In genomic region chr1:184753093-184753492, GRCh38 we compare ENCODE assay signal across 9 cellular contexts. TPM values are rescaled to one million over a fixed set of nuclear protein-coding genes. Genes with fewer than 3 reads are reported as not detected.
DNase-seq lines count a peak whose midpoint lies in the region; TF ChIP-seq lines count a peak whose summit lies in the region.
"Had no signal": no experiment of that assay in that cellular context is flagged by ENCODE, and none has a peak within 500 bp of the region (broad histone marks: within the 10 kb centered on the region; RNA-seq: fewer than 3 reads in every experiment).

No MANE protein-coding gene starts in this region.

- H3K27me3 Mint-ChIP-seq in CD4-positive, alpha-beta memory T cell, result no peaks in the 10 kb centered on the region
- peaks cover 18% of the 10 kb centered on the region for H3K27me3 Mint-ChIP-seq in nephron progenitor cell (ENCODE audit: low read depth, poor library complexity)

- peaks cover 3 to 17% of the 10 kb centered on the region in 2 donors for H3K36me3 Mint-ChIP-seq in CD4-positive, alpha-beta memory T cell
- no peaks in the 10 kb centered on the region for H3K36me3 Mint-ChIP-seq in nephron progenitor cell (ENCODE audit: low read depth)

- peak overlapping the region; percentile 90 to 98 (median 96) for H3K4me3 Mint-ChIP-seq in CD4-positive, alpha-beta memory T cell
- peak overlapping the region; percentile 94 for H3K4me3 Mint-ChIP-seq in nephron progenitor cell

- H3K27me3 ChIP-seq in CD4-positive, alpha-beta memory T cell (ENCODE audit: insufficient read depth, low read length), result no peaks in the 10 kb centered on the region
- H3K27me3 ChIP-seq in MG63, result no peaks in the 10 kb centered on the region
- no peaks in the 10 kb centered on the region for H3K27me3 ChIP-seq in colonic mucosa
- no peaks in the 10 kb centered on the region for H3K27me3 ChIP-seq in adrenal gland
- H3K27me3 ChIP-seq: SJSA1 had no signal

- H3K36me3 ChIP-seq in CD4-positive, alpha-beta memory T cell (ENCODE audit: insufficient read depth, low read length), result no peaks in the 10 kb centered on the region
- H3K36me3 ChIP-seq in MG63, result peaks cover 6% of the 10 kb centered on the region; the same call in 1 of the 2 replicates
- no peaks in the 10 kb centered on the region for H3K36me3 ChIP-seq in colonic mucosa
- H3K36me3 ChIP-seq in adrenal gland (replicated peaks in 1 of 2), result no peaks in the 10 kb centered on the region

- peaks cover 37 to 61% (median 50%) of the 10 kb centered on the region in 4 donors for H3K4me1 Mint-ChIP-seq in CD4-positive, alpha-beta memory T cell
- H3K4me1 Mint-ChIP-seq in nephron progenitor cell, result peaks cover 31% of the 10 kb centered on the region

- peak overlapping the region; percentile 82 to 98 (median 96) for H3K27ac Mint-ChIP-seq in CD4-positive, alpha-beta memory T cell
- H3K27ac Mint-ChIP-seq in nephron progenitor cell, result no peak overlapping the region

- POLR2A ChIA-PET in CD4-positive, alpha-beta memory T cell (lab: Charles Lee; ENCODE audit: partially characterized antibody), result interaction anchor here (1.0 to 4.7 kb wide), 6 partner anchors 9 to 139 kb away, joined by 4 to 104 read pairs (median 6); no protein-coding TSS in a partner anchor

- peak overlapping the region in 1 of 2 donors; percentile 79 for H3K9ac ChIP-seq in colonic mucosa (ENCODE audit: low read depth in 2 of 2, low read length in 2 of 2)

- H3K9me3 Mint-ChIP-seq in CD4-positive, alpha-beta memory T cell, result no peaks in the 10 kb centered on the region
- H3K9me3 Mint-ChIP-seq in nephron progenitor cell, result no peaks in the 10 kb centered on the region

- 64 to 72% (median 65%) methylated on average over 5 of the region's 5 CpGs for WGBS in adrenal gland, 4 donors

- peaks cover 41% of the 10 kb centered on the region for H3K4me1 ChIP-seq in CD4-positive, alpha-beta memory T cell (ENCODE audit: insufficient read depth, low read length)
- H3K4me1 ChIP-seq in colonic mucosa (peaks cover 3% of the 10 kb centered on the region), adrenal gland (replicated peaks in 1 of 2) (peaks cover 22 to 46% of the 10 kb centered on the region in 2 donors)

- no peak for DNase-seq in CD4-positive, alpha-beta memory T cell
- DNase-seq in MG63, result no peak
- no peak for DNase-seq in colonic mucosa
- no peak for DNase-seq in nephron progenitor cell
- no peak for DNase-seq in stimulated activated CD4-positive, alpha-beta T cell treated with anti-CD3 and anti-CD28 coated beads, Interleukin-15, amount 100 ng/mL, for 24 hours
- DNase-seq in hippocampal formation (lab: John Stamatoyannopoulos, UW), result no peak
- DNase-seq in adrenal gland, result no peak
- DNase-seq in NCI-H2171 (lab: John Stamatoyannopoulos, UW), result no peak

- intact Hi-C loops in CD4-positive, alpha-beta memory T cell (cut with micrococcal nuclease), result loop anchor here (5.0 to 10.0 kb wide), 6 partner anchors 41 to 1281 kb away; partner anchors contain the start of genes ARPC5 and SMG7
- intact Hi-C loops in colonic mucosa (cut with DNase I) (no loop called here), adrenal gland (cut with DNase I) (no loop called here)

- peak overlapping the region; percentile 94 for H3K27ac ChIP-seq in CD4-positive, alpha-beta memory T cell (ENCODE audit: low read depth, low read length)
- peak overlapping the region; percentile 97 for H3K27ac ChIP-seq in colonic mucosa
- H3K27ac ChIP-seq in adrenal gland, result peak overlapping the region in 1 of 5 donors; percentile 89
- H3K27ac ChIP-seq: SJSA1 had no signal

- TF ChIP-seq CTCF in colonic mucosa (IDR thresholded peaks at IDR 0.05), result no peak
- no peak for TF ChIP-seq CTCF in nephron progenitor cell (IDR thresholded peaks at IDR 0.05)
- no peak for TF ChIP-seq CTCF in adrenal gland (IDR thresholded peaks at IDR 0.05)

- TF ChIP-seq POLR2A in adrenal gland (IDR thresholded peaks at IDR 0.05), result no peak

- H3K9me3 ChIP-seq in CD4-positive, alpha-beta memory T cell (ENCODE audit: control insufficient read depth in 1 of 2, low read length in 2 of 2), result no peaks in the 10 kb centered on the region
- no peaks in the 10 kb centered on the region for H3K9me3 ChIP-seq in MG63
- no peaks in the 10 kb centered on the region for H3K9me3 ChIP-seq in colonic mucosa
- H3K9me3 ChIP-seq in adrenal gland (replicated peaks in 1 of 3), result no peaks in the 10 kb centered on the region
- H3K9me3 ChIP-seq: SJSA1 had no signal

- H3K4me3 ChIP-seq in CD4-positive, alpha-beta memory T cell (ENCODE audit: low read length in 2 of 2), result peak overlapping the region; percentile 72 to 73
- peak overlapping the region; percentile 96 for H3K4me3 ChIP-seq in MG63
- peak overlapping the region; percentile 85 for H3K4me3 ChIP-seq in colonic mucosa
- peak overlapping the region in 2 of 4 donors; percentile 82 to 86 for H3K4me3 ChIP-seq in adrenal gland

- CTCF ChIA-PET in CD4-positive, alpha-beta memory T cell (lab: Charles Lee; ENCODE audit: partially characterized antibody), result interaction anchor here (0.9 to 1.8 kb wide), 2 partner anchors 10 to 222 kb away, joined by 3 to 6 read pairs; no protein-coding TSS in a partner anchor

RNA-seq across cellular contexts. Expression of gene EDEM3, which starts 1.6 kb away (rescaled TPM):
- total RNA-seq in CD4-positive, alpha-beta memory T cell, result 10 to 100 TPM; 58.6 to 61.7 TPM
- polyA plus RNA-seq in CD4-positive, alpha-beta memory T cell, result 10 to 100 TPM in 1 of 2 donors, 1 to 10 TPM in 1; 8.5 to 13.6 TPM
- 17.9 and 20.0 TPM in 2 replicates for total RNA-seq in MG63 (2014; rRNA removed; shearing (Covaris generic); ENCODE audit: low replicate concordance)
- total RNA-seq in colonic mucosa (10 to 100 TPM; 55.7 to 75.4 TPM), adrenal gland (10 to 100 TPM; 23.6 to 61.2 (median 35.6) TPM)
- 10 to 100 TPM in 1 of 3 donors, 1 to 10 TPM in 2; 6.5 to 32.1 (median 7.7) TPM for polyA plus RNA-seq in adrenal gland
